1 cellular context compared by ENCODE assay signal in genomic region chr6:34424200-34425131, GRCh38.
TF ChIP-seq lines count a peak whose summit lies in the region.

No MANE protein-coding gene starts in this region.

TF ChIP-seq in GM12878, 131 proteins besides CTCF, POLR2A, EP300 and RAD21:
- TF ChIP-seq TCF7 (IDR thresholded peaks at IDR 0.05; ENCODE audit: borderline replicate concordance) (no peak), RELA (IDR thresholded peaks at IDR 0.05; ENCODE audit: borderline replicate concordance, partially characterized antibody) (no peak), PAX5 (IDR thresholded peaks at IDR 0.05; ENCODE audit: borderline replicate concordance, low read depth, low read length) (no peak), SRF (IDR thresholded peaks at IDR 0.05; ENCODE audit: low read depth in 2 of 2, low read length in 2 of 2) (no peak), EGR1 (IDR thresholded peaks at IDR 0.05; ENCODE audit: borderline replicate concordance in 1 of 2, low read depth in 2 of 2, low read length in 2 of 2) (no peak), SREBF1 (IDR thresholded peaks at IDR 0.05; ENCODE audit: low read length) (no peak), PAX8 (IDR thresholded peaks at IDR 0.05) (no peak), MTA2 (IDR thresholded peaks at IDR 0.05; ENCODE audit: low read depth) (no peak), PRDM15 (CRISPR knock-in tag; IDR thresholded peaks at IDR 0.05) (no peak), NKRF (conservative IDR thresholded peaks at IDR 0.05) (no peak), SMC3 (IDR thresholded peaks at IDR 0.05; ENCODE audit: borderline replicate concordance, low read length) (no peak), ZNF592 (IDR thresholded peaks at IDR 0.05) (no peak), ATF7 (IDR thresholded peaks at IDR 0.05; ENCODE audit: low read depth) (no peak), HDGF (IDR thresholded peaks at IDR 0.05) (no peak), ZBTB4 (CRISPR knock-in tag; IDR thresholded peaks at IDR 0.05) (no peak), SMARCA5 (IDR thresholded peaks at IDR 0.05) (no peak), CUX1 (IDR thresholded peaks at IDR 0.05; ENCODE audit: insufficient replicate concordance, low read depth, low read length) (no peak), ZNF217 (IDR thresholded peaks at IDR 0.05) (no peak)
